Comparison of ENCODE assay signal across 1 cellular context in the genomic region with DNA sequence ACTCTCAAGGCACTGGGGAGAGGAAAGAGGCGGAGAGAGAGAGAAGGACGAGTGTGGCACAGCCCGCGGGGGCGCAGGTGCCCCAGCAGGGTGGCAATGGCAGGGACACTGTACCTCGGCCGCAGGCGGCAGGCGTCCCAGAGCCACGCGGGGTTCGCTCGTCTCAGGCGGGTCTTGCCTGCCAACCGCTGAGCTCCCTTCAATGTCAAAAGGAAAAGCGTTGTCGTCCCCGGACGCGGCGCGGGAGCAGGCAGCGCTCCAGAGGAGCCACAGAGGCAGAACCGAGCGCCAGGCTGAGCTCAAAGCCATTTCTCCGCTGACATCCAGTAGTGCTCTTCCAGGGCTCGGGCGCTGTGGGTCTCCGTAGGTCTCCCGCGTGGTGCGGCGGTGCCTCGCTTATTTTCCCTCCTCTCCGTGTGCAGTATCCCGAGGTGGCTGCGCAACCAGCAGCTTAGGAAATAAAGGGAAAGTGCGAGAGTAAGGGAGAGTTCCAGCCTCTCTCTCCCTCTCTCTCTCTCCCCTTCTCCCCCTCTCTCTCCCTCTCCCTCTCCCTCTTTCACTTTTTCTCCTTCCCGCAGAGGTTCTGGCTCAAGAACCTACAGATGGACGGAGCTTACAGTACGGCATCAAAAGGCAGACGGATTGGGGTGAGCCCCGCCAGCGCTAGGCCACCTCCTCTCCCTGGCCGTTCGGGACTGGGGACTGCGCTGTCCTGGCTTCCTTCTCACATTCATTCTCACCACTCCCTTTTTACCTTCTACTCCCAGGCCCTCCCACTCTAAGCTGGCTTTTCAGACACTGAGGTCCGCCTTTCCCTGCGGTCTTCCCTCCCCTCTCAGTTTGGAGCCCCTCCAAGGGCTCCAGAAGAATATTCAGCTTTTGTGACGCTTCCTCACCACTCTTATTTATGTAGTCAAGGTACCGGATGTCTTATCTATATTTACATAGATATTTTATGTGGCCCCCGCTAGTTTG.
TF ChIP-seq lines count a peak whose summit lies in the region.

A gene with protein sequence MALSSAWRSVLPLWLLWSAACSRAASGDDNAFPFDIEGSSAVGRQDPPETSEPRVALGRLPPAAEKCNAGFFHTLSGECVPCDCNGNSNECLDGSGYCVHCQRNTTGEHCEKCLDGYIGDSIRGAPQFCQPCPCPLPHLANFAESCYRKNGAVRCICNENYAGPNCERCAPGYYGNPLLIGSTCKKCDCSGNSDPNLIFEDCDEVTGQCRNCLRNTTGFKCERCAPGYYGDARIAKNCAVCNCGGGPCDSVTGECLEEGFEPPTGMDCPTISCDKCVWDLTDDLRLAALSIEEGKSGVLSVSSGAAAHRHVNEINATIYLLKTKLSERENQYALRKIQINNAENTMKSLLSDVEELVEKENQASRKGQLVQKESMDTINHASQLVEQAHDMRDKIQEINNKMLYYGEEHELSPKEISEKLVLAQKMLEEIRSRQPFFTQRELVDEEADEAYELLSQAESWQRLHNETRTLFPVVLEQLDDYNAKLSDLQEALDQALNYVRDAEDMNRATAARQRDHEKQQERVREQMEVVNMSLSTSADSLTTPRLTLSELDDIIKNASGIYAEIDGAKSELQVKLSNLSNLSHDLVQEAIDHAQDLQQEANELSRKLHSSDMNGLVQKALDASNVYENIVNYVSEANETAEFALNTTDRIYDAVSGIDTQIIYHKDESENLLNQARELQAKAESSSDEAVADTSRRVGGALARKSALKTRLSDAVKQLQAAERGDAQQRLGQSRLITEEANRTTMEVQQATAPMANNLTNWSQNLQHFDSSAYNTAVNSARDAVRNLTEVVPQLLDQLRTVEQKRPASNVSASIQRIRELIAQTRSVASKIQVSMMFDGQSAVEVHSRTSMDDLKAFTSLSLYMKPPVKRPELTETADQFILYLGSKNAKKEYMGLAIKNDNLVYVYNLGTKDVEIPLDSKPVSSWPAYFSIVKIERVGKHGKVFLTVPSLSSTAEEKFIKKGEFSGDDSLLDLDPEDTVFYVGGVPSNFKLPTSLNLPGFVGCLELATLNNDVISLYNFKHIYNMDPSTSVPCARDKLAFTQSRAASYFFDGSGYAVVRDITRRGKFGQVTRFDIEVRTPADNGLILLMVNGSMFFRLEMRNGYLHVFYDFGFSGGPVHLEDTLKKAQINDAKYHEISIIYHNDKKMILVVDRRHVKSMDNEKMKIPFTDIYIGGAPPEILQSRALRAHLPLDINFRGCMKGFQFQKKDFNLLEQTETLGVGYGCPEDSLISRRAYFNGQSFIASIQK (N-terminal part only) (minus strand): TSS at position 726 of the 975 bp plus-strand sequence. CDS start 417 bp downstream, at position 309.

TF ChIP-seq in HEK293, 187 proteins besides CTCF, POLR2A, EP300 and RAD21 (continued from another document and continues in another):
- TF ChIP-seq ZNF26 (tag by site-specific recombination; IDR thresholded peaks at IDR 0.05): no peak
- peak; percentile 70 for TF ChIP-seq REST (tag by site-specific recombination; IDR thresholded peaks at IDR 0.05)
- TF ChIP-seq ZBTB21 (tag by site-specific recombination; IDR thresholded peaks at IDR 0.05): no peak
- TF ChIP-seq ZSCAN18 (tag by site-specific recombination; IDR thresholded peaks at IDR 0.05): no peak
- TF ChIP-seq, protein P1, sequence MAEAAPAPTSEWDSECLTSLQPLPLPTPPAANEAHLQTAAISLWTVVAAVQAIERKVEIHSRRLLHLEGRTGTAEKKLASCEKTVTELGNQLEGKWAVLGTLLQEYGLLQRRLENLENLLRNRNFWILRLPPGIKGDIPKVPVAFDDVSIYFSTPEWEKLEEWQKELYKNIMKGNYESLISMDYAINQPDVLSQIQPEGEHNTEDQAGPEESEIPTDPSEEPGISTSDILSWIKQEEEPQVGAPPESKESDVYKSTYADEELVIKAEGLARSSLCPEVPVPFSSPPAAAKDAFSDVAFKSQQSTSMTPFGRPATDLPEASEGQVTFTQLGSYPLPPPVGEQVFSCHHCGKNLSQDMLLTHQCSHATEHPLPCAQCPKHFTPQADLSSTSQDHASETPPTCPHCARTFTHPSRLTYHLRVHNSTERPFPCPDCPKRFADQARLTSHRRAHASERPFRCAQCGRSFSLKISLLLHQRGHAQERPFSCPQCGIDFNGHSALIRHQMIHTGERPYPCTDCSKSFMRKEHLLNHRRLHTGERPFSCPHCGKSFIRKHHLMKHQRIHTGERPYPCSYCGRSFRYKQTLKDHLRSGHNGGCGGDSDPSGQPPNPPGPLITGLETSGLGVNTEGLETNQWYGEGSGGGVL (tag by site-specific recombination; IDR thresholded peaks at IDR 0.05): peak; percentile 98
- peak; percentile 71; the same call in 1 of the 2 replicates for TF ChIP-seq ZNF324 (tag by site-specific recombination; IDR thresholded peaks at IDR 0.05)
- TF ChIP-seq ATF2 (tag by site-specific recombination; IDR thresholded peaks at IDR 0.05; ENCODE audit: low read depth): no peak
- TF ChIP-seq ZNF623 (tag by site-specific recombination; IDR thresholded peaks at IDR 0.05): peak; percentile 15; the same call in 1 of the 2 replicates
- TF ChIP-seq SP2 (tag by site-specific recombination; IDR thresholded peaks at IDR 0.05): peak; percentile 55
- TF ChIP-seq SALL2 (tag by site-specific recombination; IDR thresholded peaks at IDR 0.05; ENCODE audit: borderline replicate concordance): no peak
- TF ChIP-seq ZNF223 (tag by site-specific recombination; IDR thresholded peaks at IDR 0.05): no peak
- TF ChIP-seq ZNF121 (tag by site-specific recombination; IDR thresholded peaks at IDR 0.05): peak; percentile 52; the same call in 1 of the 2 replicates
- 0 out of 2 replicates have a peak, but pooled peaks have one; percentile 14 for TF ChIP-seq ZNF24 (tag by site-specific recombination; IDR thresholded peaks at IDR 0.05)
- no peak for TF ChIP-seq REPIN1 (tag by site-specific recombination; IDR thresholded peaks at IDR 0.05; ENCODE audit: low read depth)
- TF ChIP-seq ZFHX2 (tag by site-specific recombination; conservative IDR thresholded peaks at IDR 0.05): peak; percentile 48
- TF ChIP-seq ZNF214 (tag by site-specific recombination; IDR thresholded peaks at IDR 0.05; ENCODE audit: borderline replicate concordance): no peak
- peak; percentile 72 for TF ChIP-seq FEZF1 (tag by site-specific recombination; IDR thresholded peaks at IDR 0.05)
- TF ChIP-seq MEIS1 (CRISPR knock-in tag; IDR thresholded peaks at IDR 0.05; ENCODE audit: borderline replicate concordance): no peak
- TF ChIP-seq ZNF776 (tag by site-specific recombination; IDR thresholded peaks at IDR 0.05; ENCODE audit: borderline replicate concordance): no peak
- peak; percentile 48 for TF ChIP-seq GLIS1 (tag by site-specific recombination; IDR thresholded peaks at IDR 0.05)
- TF ChIP-seq GFI1B (tag by site-specific recombination; IDR thresholded peaks at IDR 0.05): no peak
- TF ChIP-seq ZNF529 (tag by site-specific recombination; IDR thresholded peaks at IDR 0.05; ENCODE audit: insufficient replicate concordance): no peak
- no peak; the same call in 1 of the 2 replicates for TF ChIP-seq GLI4 (tag by site-specific recombination; IDR thresholded peaks at IDR 0.05)
- TF ChIP-seq ZNF350 (tag by site-specific recombination; IDR thresholded peaks at IDR 0.05): no peak
- TF ChIP-seq HOXD13 (CRISPR knock-in tag; IDR thresholded peaks at IDR 0.05; ENCODE audit: borderline replicate concordance): no peak
- no peak for TF ChIP-seq ZBTB1 (tag by site-specific recombination; IDR thresholded peaks at IDR 0.05)
- peak; percentile 70; the same call in 1 of the 2 replicates for TF ChIP-seq ZNF692 (tag by site-specific recombination; IDR thresholded peaks at IDR 0.05)
- TF ChIP-seq MZF1 (tag by site-specific recombination; IDR thresholded peaks at IDR 0.05; ENCODE audit: borderline replicate concordance): peak; percentile 37; the same call in 1 of the 2 replicates
- no peak for TF ChIP-seq ZNF768 (tag by site-specific recombination; IDR thresholded peaks at IDR 0.05)
